In the genomic region with DNA sequence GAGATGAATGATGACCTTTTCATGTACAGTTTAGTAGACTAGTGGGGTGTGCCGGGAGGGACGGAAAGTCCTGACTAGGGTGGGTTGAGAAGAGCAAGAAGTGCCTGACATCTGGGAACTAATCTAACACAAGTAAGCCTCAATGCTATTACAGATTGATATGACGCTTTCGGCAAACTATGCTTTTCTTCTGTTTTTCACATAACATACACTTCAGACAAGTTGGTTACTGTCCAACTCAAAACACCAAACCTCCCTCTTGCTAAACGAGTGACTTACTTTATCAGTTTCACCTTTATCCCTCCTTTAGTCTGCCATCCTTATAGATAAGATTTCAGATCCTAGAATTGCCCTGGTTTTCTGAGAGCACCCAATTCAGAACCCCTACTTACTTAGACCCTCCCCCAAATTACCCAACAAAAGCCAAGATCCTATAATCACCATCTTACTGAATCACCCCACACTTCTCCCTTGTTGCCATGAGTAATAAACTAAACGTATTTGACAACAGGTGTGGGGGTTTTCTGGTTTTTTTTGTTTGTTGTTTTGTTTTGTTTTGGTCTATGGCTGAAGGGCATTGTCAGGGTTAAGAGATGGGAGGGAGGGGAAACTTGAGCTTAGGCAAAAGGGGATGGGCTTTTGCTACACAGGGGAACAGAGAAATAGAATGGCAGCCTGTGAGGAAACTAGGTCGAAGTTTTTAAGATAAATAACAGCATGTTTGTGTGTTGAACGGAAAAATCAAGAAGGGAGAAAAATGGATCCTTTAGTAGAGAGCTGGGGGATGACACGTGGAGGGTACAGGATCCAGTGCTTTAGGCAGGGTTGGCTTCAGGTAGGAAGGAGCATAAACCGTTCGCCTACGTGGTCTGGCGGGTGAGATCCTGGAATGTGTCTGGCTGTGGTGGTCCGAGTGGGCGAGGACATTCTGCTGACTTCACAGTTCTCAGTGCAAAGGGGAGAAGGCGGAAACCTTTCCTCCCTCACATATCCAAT, we compare ENCODE assay signal across 9 cellular contexts. TPM values are rescaled to one million over a fixed set of nuclear protein-coding genes. Genes with fewer than 3 reads are reported as not detected.
DNase-seq lines count a peak whose midpoint lies in the region; ATAC-seq and TF ChIP-seq lines count a peak whose summit lies in the region.
"Had no signal": no experiment of that assay in that cellular context is flagged by ENCODE, and none has a peak within 500 bp of the region (broad histone marks: within the 10 kb centered on the region; RNA-seq: fewer than 3 reads in every experiment).

No MANE protein-coding gene starts in this region.

- H3K27me3 Mint-ChIP-seq in naive thymus-derived CD8-positive, alpha-beta T cell, result peaks cover 0 to 2% (median 0%) of the 10 kb centered on the region in 5 donors

- peak; percentile 27 to 45 for ATAC-seq in naive thymus-derived CD8-positive, alpha-beta T cell
- ATAC-seq in HG02623 (IDR thresholded peaks at IDR 0.05; ENCODE audit: unreplicated experiment), result no peak

- H3K27me3 ChIP-seq in OCI-LY3 (ENCODE audit: low read depth, low read length) (no peaks in the 10 kb centered on the region), esophagus muscularis mucosa (no peaks in the 10 kb centered on the region)

- POLR2A ChIA-PET in naive thymus-derived CD8-positive, alpha-beta T cell (lab: Charles Lee), result interaction anchor here (1.0 kb wide), 1 partner anchor 60 kb away, joined by 5 read pairs; a partner anchor contains a TSS

- intact Hi-C loops in esophagus muscularis mucosa (cut with DNase I), result loop anchor here (5.0 kb wide), 1 partner anchor 36 kb away; a partner anchor contains a TSS

- no peak for TF ChIP-seq EP300 in esophagus muscularis mucosa (IDR thresholded peaks at IDR 0.05)

- no peaks in the 10 kb centered on the region; the same call in 1 of the 2 replicates for H3K79me2 ChIP-seq in OCI-LY3 (ENCODE audit: low read length)

- H3K4me1 ChIP-seq in OCI-LY3 (ENCODE audit: low read length) (peaks cover 16% of the 10 kb centered on the region), esophagus muscularis mucosa (peaks cover 0 to 15% (median 11%) of the 10 kb centered on the region in 4 donors)

- WGBS in esophagus muscularis mucosa, result 47% methylated on average over 16 of the region's 16 CpGs

- H3K27ac Mint-ChIP-seq in naive thymus-derived CD8-positive, alpha-beta T cell, result no peak overlapping the region

- no peak for TF ChIP-seq POLR2A in esophagus muscularis mucosa (IDR thresholded peaks at IDR 0.05; ENCODE audit: low read depth)

- peaks cover 0 to 14% (median 4%) of the 10 kb centered on the region in 3 donors for H3K36me3 Mint-ChIP-seq in naive thymus-derived CD8-positive, alpha-beta T cell

- in situ Hi-C loops in G401 (cut with HindIII; ENCODE audit: low sequenced_read_pairs), result no loop called here

- TF ChIP-seq CTCF in OCI-LY3 (IDR thresholded peaks at IDR 0.05; ENCODE audit: low read depth, low read length) (no peak), esophagus muscularis mucosa (IDR thresholded peaks at IDR 0.05) (no peak)

- peaks cover 0 to 5% (median 0%) of the 10 kb centered on the region in 9 donors for H3K9me3 Mint-ChIP-seq in naive thymus-derived CD8-positive, alpha-beta T cell
- H3K9me3 Mint-ChIP-seq: neural crest cell had no signal

- H2AFZ ChIP-seq in OCI-LY3 (ENCODE audit: low read depth, low read length), result peak overlapping the region; percentile 80

- H3K4me3 Mint-ChIP-seq in naive thymus-derived CD8-positive, alpha-beta T cell, result no peak overlapping the region
- H3K4me3 Mint-ChIP-seq: neural crest cell had no signal

- peak overlapping the region; percentile 93 for H3K4me2 ChIP-seq in OCI-LY3 (ENCODE audit: low read length)

- no peak overlapping the region for H3K27ac ChIP-seq in OCI-LY3 (ENCODE audit: low read length)
- peak overlapping the region; percentile 78 to 83 (median 80) for H3K27ac ChIP-seq in esophagus muscularis mucosa (replicated peaks in 1 of 4)

- peak; percentile 27 for DNase-seq in G401 (ENCODE audit: low spot score)
- no peak for DNase-seq in esophagus muscularis mucosa (ENCODE audit: extremely low spot score)
- peak in 3 of 10 donors; percentile 5 to 17 (median 13) for DNase-seq in naive thymus-derived CD8-positive, alpha-beta T cell
- no peak for DNase-seq in NOMO-1 treated with dmso at 0.1 percent for 144 hours (lab: John Stamatoyannopoulos, UW; ENCODE audit: unreplicated experiment)
- no peak for DNase-seq in mesenteric fat pad (ENCODE audit: low spot score)
- DNase-seq in occipital lobe (lab: John Stamatoyannopoulos, UW), result no peak

- H3K9me3 ChIP-seq in OCI-LY3 (ENCODE audit: insufficient read depth, low read length) (no peaks in the 10 kb centered on the region), esophagus muscularis mucosa (no peaks in the 10 kb centered on the region)

- H3K4me1 Mint-ChIP-seq in naive thymus-derived CD8-positive, alpha-beta T cell, result peaks cover 11 to 19% (median 14%) of the 10 kb centered on the region in 4 donors

- H4K20me1 ChIP-seq in OCI-LY3 (ENCODE audit: insufficient read depth, low read length), result no peaks in the 10 kb centered on the region

- peak overlapping the region; percentile 83 for H3K4me3 ChIP-seq in OCI-LY3 (ENCODE audit: low read length)
- peak overlapping the region; percentile 54 to 69 (median 62) for H3K4me3 ChIP-seq in esophagus muscularis mucosa

- H3K9ac ChIP-seq in OCI-LY3 (ENCODE audit: low read length), result peak overlapping the region; percentile 81

- H3K36me3 ChIP-seq in OCI-LY3 (replicated peaks; ENCODE audit: low read depth, low read length) (no peaks in the 10 kb centered on the region), esophagus muscularis mucosa (peaks cover 0 to 8% (median 2%) of the 10 kb centered on the region in 4 donors)

RNA-seq across cellular contexts. Expression of a gene that starts 6.1 kb away (rescaled TPM):
- 208 and 305 TPM in 2 replicates for total RNA-seq in G401 (2014; rRNA removed; shearing (Covaris generic))
- total RNA-seq in esophagus muscularis mucosa (10 to 100 TPM; 69.8 to 98.0 (median 84.8) TPM), mesenteric fat pad (165 TPM), occipital lobe (42.9 TPM)
- 100 to 1,000 TPM; 136 to 140 TPM for total RNA-seq in naive thymus-derived CD8-positive, alpha-beta T cell
- 100 to 1,000 TPM; 135 to 144 (median 142) TPM for polyA plus RNA-seq in naive thymus-derived CD8-positive, alpha-beta T cell

RNA-seq across cellular contexts. Expression of a gene that starts 38.6 kb away (rescaled TPM):
- total RNA-seq in G401 (2014; rRNA removed; shearing (Covaris generic)), result 49.2 and 56.0 TPM in 2 replicates
- 10 to 100 TPM; 47.9 to 75.7 (median 60.5) TPM for total RNA-seq in esophagus muscularis mucosa
- total RNA-seq in naive thymus-derived CD8-positive, alpha-beta T cell, result 10 to 100 TPM; 54.9 to 69.5 TPM
- polyA plus RNA-seq in naive thymus-derived CD8-positive, alpha-beta T cell, result 10 to 100 TPM; 80.3 to 87.2 (median 84.7) TPM
- 60.0 TPM for total RNA-seq in mesenteric fat pad
- 144 TPM for total RNA-seq in occipital lobe

RNA-seq across cellular contexts. Expression of a gene that starts 59.8 kb away (rescaled TPM):
- 6.9 and 8.5 TPM in 2 replicates for total RNA-seq in G401 (2014; rRNA removed; shearing (Covaris generic))
- total RNA-seq in esophagus muscularis mucosa, result 10 to 100 TPM; 15.9 to 22.0 (median 17.7) TPM
- total RNA-seq in naive thymus-derived CD8-positive, alpha-beta T cell, result 10 to 100 TPM; 68.5 to 70.0 TPM
- 10 to 100 TPM; 19.4 to 26.2 (median 25.8) TPM for polyA plus RNA-seq in naive thymus-derived CD8-positive, alpha-beta T cell
- total RNA-seq in mesenteric fat pad, result 28.6 TPM
- 64.1 TPM for total RNA-seq in occipital lobe
